Comparison of ENCODE assay signal across 15 cellular contexts in genomic region chr2:28997237-28997846, GRCh38. TPM values are rescaled to one million over a fixed set of nuclear protein-coding genes. Genes with fewer than 3 reads are reported as not detected.
DNase-seq lines count a peak whose midpoint lies in the region; ATAC-seq and TF ChIP-seq lines count a peak whose summit lies in the region.
"Had no signal": no experiment of that assay in that cellular context is flagged by ENCODE, and none has a peak within 500 bp of the region (broad histone marks: within the 10 kb centered on the region; RNA-seq: fewer than 3 reads in every experiment).

No MANE protein-coding gene starts in this region.

- no peaks in the 10 kb centered on the region for H3K79me2 ChIP-seq in GM23338 (replicated peaks; ENCODE audit: insufficient read depth)

- TF ChIP-seq POLR2A in adrenal gland (IDR thresholded peaks at IDR 0.05) = no peak
- no peak for TF ChIP-seq POLR2A in breast epithelium (IDR thresholded peaks at IDR 0.05)

- H3K4me2 ChIP-seq in GM23338 = no peak overlapping the region

- H3K27me3 ChIP-seq in GM23338 (ENCODE audit: insufficient read depth) = no peaks in the 10 kb centered on the region
- no peaks in the 10 kb centered on the region for H3K27me3 ChIP-seq in adrenal gland
- H3K27me3 ChIP-seq in upper lobe of right lung = no peaks in the 10 kb centered on the region
- H3K27me3 ChIP-seq in breast epithelium = no peaks in the 10 kb centered on the region
- H3K27me3 ChIP-seq: suprapubic skin had no signal

- peaks cover 10% of the 10 kb centered on the region for H3K27me3 Mint-ChIP-seq in GM23338 (ENCODE audit: insufficient read depth, low read depth, poor library complexity)
- peaks cover 6% of the 10 kb centered on the region for H3K27me3 Mint-ChIP-seq in memory B cell
- H3K27me3 Mint-ChIP-seq: CD4-positive, CD25-positive, alpha-beta regulatory T cell had no signal

- H3K27ac Mint-ChIP-seq in GM23338 = no peak overlapping the region
- H3K27ac Mint-ChIP-seq in memory B cell = peak overlapping the region; percentile 42

- no peaks in the 10 kb centered on the region for H3F3A ChIP-seq in GM23338 (replicated peaks; ENCODE audit: low read depth)

- intact Hi-C loops in adrenal gland (cut with DNase I) = no loop called here
- intact Hi-C loops in upper lobe of right lung (cut with DNase I) = no loop called here
- intact Hi-C loops in breast epithelium (cut with DNase I; ENCODE audit: low total_unique reads) = no loop called here

- H3K4me3 ChIP-seq in GM23338 (no peak overlapping the region), adrenal gland (no peak overlapping the region), upper lobe of right lung (no peak overlapping the region), breast epithelium (no peak overlapping the region)
- H3K4me3 ChIP-seq: suprapubic skin had no signal

- H3K27ac ChIP-seq in GM23338 (ENCODE audit: low read depth) (no peak overlapping the region), adrenal gland (peak overlapping the region in 1 of 5 donors; percentile 43), upper lobe of right lung (no peak overlapping the region), breast epithelium (no peak overlapping the region)
- H3K27ac ChIP-seq: suprapubic skin, VCaP had no signal

- no peak overlapping the region for H3K4me3 Mint-ChIP-seq in GM23338
- H3K4me3 Mint-ChIP-seq in memory B cell = no peak overlapping the region
- H3K4me3 Mint-ChIP-seq: CD4-positive, CD25-positive, alpha-beta regulatory T cell had no signal

- H3K9me2 ChIP-seq in GM23338 (ENCODE audit: insufficient read depth) = no peaks in the 10 kb centered on the region

- 0 out of 2 replicates have a peak overlapping the region, but pooled peaks have one; percentile 5 for H2AFZ ChIP-seq in GM23338

- 54 to 64% (median 63%) methylated on average over 12 of the region's 12 CpGs for WGBS in adrenal gland, 4 donors

- ATAC-seq in GM23338 (no peak), memory B cell (ENCODE audit: low read depth) (no peak), upper lobe of right lung (no peak)

- H3K9me3 Mint-ChIP-seq in GM23338 = no peaks in the 10 kb centered on the region; the same call in 2 of the 3 replicates
- no peaks in the 10 kb centered on the region for H3K9me3 Mint-ChIP-seq in memory B cell
- H3K9me3 Mint-ChIP-seq: CD4-positive, CD25-positive, alpha-beta regulatory T cell had no signal

- H3K4me1 Mint-ChIP-seq in GM23338 = peaks cover 5% of the 10 kb centered on the region; the same call in 2 of the 3 replicates
- H3K4me1 Mint-ChIP-seq in memory B cell = peaks cover 4% of the 10 kb centered on the region

- no peak for TF ChIP-seq CTCF in GM23338 (conservative IDR thresholded peaks at IDR 0.05; ENCODE audit: low read depth in 2 of 2)
- TF ChIP-seq CTCF in adrenal gland (IDR thresholded peaks at IDR 0.05) = no peak
- no peak for TF ChIP-seq CTCF in upper lobe of right lung (IDR thresholded peaks at IDR 0.05)
- no peak for TF ChIP-seq CTCF in breast epithelium (IDR thresholded peaks at IDR 0.05)

- H3K9me3 ChIP-seq in adrenal gland (replicated peaks in 1 of 3) (no peaks in the 10 kb centered on the region), upper lobe of right lung (no peaks in the 10 kb centered on the region), breast epithelium (no peaks in the 10 kb centered on the region)
- H3K9me3 ChIP-seq: suprapubic skin had no signal

- no peaks in the 10 kb centered on the region for H4K20me1 ChIP-seq in GM23338 (replicated peaks; ENCODE audit: insufficient read depth)

- H3K36me3 ChIP-seq in GM23338 (ENCODE audit: insufficient read depth) (no peaks in the 10 kb centered on the region), adrenal gland (replicated peaks in 1 of 2) (no peaks in the 10 kb centered on the region), upper lobe of right lung (no peaks in the 10 kb centered on the region), breast epithelium (no peaks in the 10 kb centered on the region)
- H3K36me3 ChIP-seq: suprapubic skin had no signal

- H3K36me3 Mint-ChIP-seq in GM23338 (ENCODE audit: low read depth) = no peaks in the 10 kb centered on the region
- H3K36me3 Mint-ChIP-seq in memory B cell = no peaks in the 10 kb centered on the region
- H3K36me3 Mint-ChIP-seq: CD4-positive, CD25-positive, alpha-beta regulatory T cell had no signal

- H3K4me1 ChIP-seq in GM23338 (ENCODE audit: insufficient read depth) = no peaks in the 10 kb centered on the region; the same call in 1 of the 2 replicates
- no peaks in the 10 kb centered on the region for H3K4me1 ChIP-seq in adrenal gland (replicated peaks in 1 of 2)
- peaks cover 7% of the 10 kb centered on the region for H3K4me1 ChIP-seq in upper lobe of right lung
- H3K4me1 ChIP-seq in breast epithelium = no peaks in the 10 kb centered on the region

- DNase-seq in GM23338 (ENCODE audit: low spot score) (no peak), adrenal gland (peak in 4 of 7 donors; percentile 32 to 70 (median 54)), memory B cell (ENCODE audit: low spot score in 2 of 2) (no peak), upper lobe of right lung (peak; percentile 26), breast epithelium (ENCODE audit: low spot score in 2 of 2) (no peak), AML-193 (lab: John Stamatoyannopoulos, UW) (no peak), putamen (ENCODE audit: low spot score) (no peak)
- DNase-seq: activated gamma-delta T cell; CD4-positive, CD25-positive, alpha-beta regulatory T cell; cortex of kidney; GF-D8; NCI-H774; RPMI8226 had no signal

TF ChIP-seq in GM23338, 12 proteins besides CTCF, POLR2A, EP300 and RAD21 (continues in another document):
- TF ChIP-seq POLR2AphosphoS5 (IDR thresholded peaks at IDR 0.05; ENCODE audit: low read depth) (no peak), EZH2phosphoT487 (IDR thresholded peaks at IDR 0.05; ENCODE audit: unreplicated experiment) (no peak), ZNF331 (CRISPR knock-in tag; IDR thresholded peaks at IDR 0.05; ENCODE audit: low read depth) (no peak), STAT1 (IDR thresholded peaks at IDR 0.05; ENCODE audit: unreplicated experiment) (no peak), CREB1 (CRISPR knock-in tag; IDR thresholded peaks at IDR 0.05; ENCODE audit: low read depth) (no peak)
- TF ChIP-seq, protein P1, sequence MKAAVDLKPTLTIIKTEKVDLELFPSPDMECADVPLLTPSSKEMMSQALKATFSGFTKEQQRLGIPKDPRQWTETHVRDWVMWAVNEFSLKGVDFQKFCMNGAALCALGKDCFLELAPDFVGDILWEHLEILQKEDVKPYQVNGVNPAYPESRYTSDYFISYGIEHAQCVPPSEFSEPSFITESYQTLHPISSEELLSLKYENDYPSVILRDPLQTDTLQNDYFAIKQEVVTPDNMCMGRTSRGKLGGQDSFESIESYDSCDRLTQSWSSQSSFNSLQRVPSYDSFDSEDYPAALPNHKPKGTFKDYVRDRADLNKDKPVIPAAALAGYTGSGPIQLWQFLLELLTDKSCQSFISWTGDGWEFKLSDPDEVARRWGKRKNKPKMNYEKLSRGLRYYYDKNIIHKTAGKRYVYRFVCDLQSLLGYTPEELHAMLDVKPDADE (IDR thresholded peaks at IDR 0.05) = no peak
- TF ChIP-seq, protein P2, sequence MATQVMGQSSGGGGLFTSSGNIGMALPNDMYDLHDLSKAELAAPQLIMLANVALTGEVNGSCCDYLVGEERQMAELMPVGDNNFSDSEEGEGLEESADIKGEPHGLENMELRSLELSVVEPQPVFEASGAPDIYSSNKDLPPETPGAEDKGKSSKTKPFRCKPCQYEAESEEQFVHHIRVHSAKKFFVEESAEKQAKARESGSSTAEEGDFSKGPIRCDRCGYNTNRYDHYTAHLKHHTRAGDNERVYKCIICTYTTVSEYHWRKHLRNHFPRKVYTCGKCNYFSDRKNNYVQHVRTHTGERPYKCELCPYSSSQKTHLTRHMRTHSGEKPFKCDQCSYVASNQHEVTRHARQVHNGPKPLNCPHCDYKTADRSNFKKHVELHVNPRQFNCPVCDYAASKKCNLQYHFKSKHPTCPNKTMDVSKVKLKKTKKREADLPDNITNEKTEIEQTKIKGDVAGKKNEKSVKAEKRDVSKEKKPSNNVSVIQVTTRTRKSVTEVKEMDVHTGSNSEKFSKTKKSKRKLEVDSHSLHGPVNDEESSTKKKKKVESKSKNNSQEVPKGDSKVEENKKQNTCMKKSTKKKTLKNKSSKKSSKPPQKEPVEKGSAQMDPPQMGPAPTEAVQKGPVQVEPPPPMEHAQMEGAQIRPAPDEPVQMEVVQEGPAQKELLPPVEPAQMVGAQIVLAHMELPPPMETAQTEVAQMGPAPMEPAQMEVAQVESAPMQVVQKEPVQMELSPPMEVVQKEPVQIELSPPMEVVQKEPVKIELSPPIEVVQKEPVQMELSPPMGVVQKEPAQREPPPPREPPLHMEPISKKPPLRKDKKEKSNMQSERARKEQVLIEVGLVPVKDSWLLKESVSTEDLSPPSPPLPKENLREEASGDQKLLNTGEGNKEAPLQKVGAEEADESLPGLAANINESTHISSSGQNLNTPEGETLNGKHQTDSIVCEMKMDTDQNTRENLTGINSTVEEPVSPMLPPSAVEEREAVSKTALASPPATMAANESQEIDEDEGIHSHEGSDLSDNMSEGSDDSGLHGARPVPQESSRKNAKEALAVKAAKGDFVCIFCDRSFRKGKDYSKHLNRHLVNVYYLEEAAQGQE (IDR thresholded peaks at IDR 0.05; ENCODE audit: unreplicated experiment) = no peak

RNA-seq across cellular contexts. Expression of gene TOGARAM2, which starts 16.2 kb away (rescaled TPM):
- 0.47 and 1.8 TPM in 2 replicates for total RNA-seq in GM23338 (2014; rRNA removed; shearing (Covaris generic))
- polyA plus RNA-seq in GM23338 (2016; fragmentation: Nextera tagmentation; extraction: Ambion mirVana) (1.8 and 2.4 TPM in 2 replicates), adrenal gland (10 to 100 TPM in 1 of 3 donors, 1 to 10 TPM in 1, under 1 TPM in 1; 0.16 to 26.4 (median 7.5) TPM)
- total RNA-seq in adrenal gland (1 to 10 TPM in 4 of 8 donors, under 1 TPM in 4; under 0.01 to 5.3 (median 1.1) TPM), upper lobe of right lung (0.72 TPM), breast epithelium (1 to 10 TPM in 1 of 3 donors, under 1 TPM in 2; 0.15 to 2.7 (median 0.33) TPM)

Comparison
In these comparisons a context has a peak if more than half of its experiments do, and no peak if none do; other contexts are left out.
1. DNase-seq: peak in adrenal gland (4 of 7) and upper lobe of right lung (single experiment); none in GM23338 (single experiment), memory B cell (0 of 2), breast epithelium (0 of 2), AML-193 (0 of 2) and putamen (single experiment).